In genomic region chr3:152213086-152213674, GRCh38 we compare ENCODE assay signal across 2 cellular contexts.
TF ChIP-seq lines count a peak whose summit lies in the region.

No MANE protein-coding gene starts in this region.

TF ChIP-seq in HCT116, 20 proteins besides CTCF, POLR2A, EP300 and RAD21:
- TF ChIP-seq ATF3 (IDR thresholded peaks at IDR 0.05) = no peak
- TF ChIP-seq JUND (IDR thresholded peaks at IDR 0.05) = no peak
- no peak for TF ChIP-seq EZH2phosphoT487 (IDR thresholded peaks at IDR 0.05; ENCODE audit: borderline replicate concordance)
- no peak for TF ChIP-seq REST (IDR thresholded peaks at IDR 0.05; ENCODE audit: low read depth)
- TF ChIP-seq TCF7L2 (IDR thresholded peaks at IDR 0.05; ENCODE audit: borderline replicate concordance, extremely low read depth, insufficient read depth, insufficient read length) = no peak
- no peak for TF ChIP-seq ZBTB33 (IDR thresholded peaks at IDR 0.05; ENCODE audit: extremely low read depth, insufficient replicate concordance, low read length)
- no peak for TF ChIP-seq MAX (IDR thresholded peaks at IDR 0.05)
- no peak for TF ChIP-seq SIN3A (IDR thresholded peaks at IDR 0.05; ENCODE audit: low read depth)
- TF ChIP-seq EZH2 (IDR thresholded peaks at IDR 0.05) = no peak
- TF ChIP-seq EGR1 (IDR thresholded peaks at IDR 0.05; ENCODE audit: low read depth) = no peak
- no peak for TF ChIP-seq CBX3 (IDR thresholded peaks at IDR 0.05; ENCODE audit: low read depth)
- TF ChIP-seq POLR2AphosphoS5 (IDR thresholded peaks at IDR 0.05; ENCODE audit: low read depth, low read length) = no peak
- TF ChIP-seq YY1 (IDR thresholded peaks at IDR 0.05; ENCODE audit: extremely low read depth, insufficient replicate concordance, low read depth, low read length) = no peak
- no peak for TF ChIP-seq ZNF274 (IDR thresholded peaks at IDR 0.05; ENCODE audit: low read depth, low read length)
- no peak for TF ChIP-seq ELF1 (IDR thresholded peaks at IDR 0.05; ENCODE audit: borderline replicate concordance, low read depth)
- no peak for TF ChIP-seq CEBPB (IDR thresholded peaks at IDR 0.05; ENCODE audit: low read depth)
- no peak for TF ChIP-seq ZFX (IDR thresholded peaks at IDR 0.05)
- no peak for TF ChIP-seq FOSL1 (IDR thresholded peaks at IDR 0.05; ENCODE audit: low read depth)
TF ChIP-seq in HCT116: peak in this region for 0.

TF ChIP-seq in K562, 482 proteins besides CTCF, POLR2A, EP300 and RAD21:
- TF ChIP-seq CEBPG (CRISPR knock-in tag; IDR thresholded peaks at IDR 0.05) = no peak
- peak in 1 of 2 experiments; percentile 41; a peak in 1 of 4 replicates for TF ChIP-seq CEBPG (tag; conservative IDR thresholded peaks at IDR 0.05 in 1 of 2, IDR thresholded peaks at IDR 0.05 in 1 of 2)
- no peak for TF ChIP-seq NEUROD1 (IDR thresholded peaks at IDR 0.05; ENCODE audit: borderline replicate concordance, low read depth, low read length, partially characterized antibody)
- peak; percentile 76 for TF ChIP-seq CEBPB (tag; IDR thresholded peaks at IDR 0.05)
